ENCODE assay signal across 13 cellular contexts in the genomic region with DNA sequence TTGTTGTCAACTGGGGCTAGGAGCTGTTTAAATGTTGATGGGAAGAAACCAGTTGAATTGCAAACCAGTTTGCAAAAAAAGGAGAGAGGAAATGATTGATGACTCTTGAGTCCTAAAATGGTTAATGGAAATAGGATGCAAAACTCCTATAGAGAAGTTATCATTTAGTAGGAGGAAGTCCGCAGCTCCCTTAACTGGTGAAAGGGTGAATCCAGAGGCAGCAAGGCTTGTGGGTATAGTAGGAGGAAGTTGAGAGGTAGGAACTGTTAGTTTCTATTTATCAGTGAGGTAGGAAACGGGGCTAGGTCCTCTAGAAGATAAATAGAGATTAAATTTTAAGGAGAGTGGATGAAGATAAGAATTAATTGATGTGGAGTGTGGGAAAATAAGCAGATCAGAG. TPM values are rescaled to one million over a fixed set of nuclear protein-coding genes. Genes with fewer than 3 reads are reported as not detected.
A peak's percentile ranks its signal among the peaks of the same experiment; 100 is the strongest.
DNase-seq lines count a peak whose midpoint lies in the region; ATAC-seq and TF ChIP-seq lines count a peak whose summit lies in the region.
"Had no signal": no experiment of that assay in that cellular context is flagged by ENCODE, and none has a peak within 500 bp of the region (broad histone marks: within the 10 kb centered on the region; RNA-seq: fewer than 3 reads in every experiment).

No MANE protein-coding gene starts in this region.

- POLR2A ChIA-PET in activated CD4-positive, alpha-beta T cell treated with anti-CD3 and anti-CD28 coated beads for 36 hours (lab: Charles Lee): no interaction called here

- H3K27ac Mint-ChIP-seq in activated CD4-positive, alpha-beta T cell treated with anti-CD3 and anti-CD28 coated beads for 36 hours: peak overlapping the region; percentile 52
- peak overlapping the region; percentile 2 for H3K27ac Mint-ChIP-seq in activated naive CD8-positive, alpha-beta T cell treated with anti-CD3 and anti-CD28 coated beads, Interleukin-2, amount 50 U/mL, for 24 hours
- no peak overlapping the region for H3K27ac Mint-ChIP-seq in osteocyte (ENCODE audit: unreplicated experiment)

- TF ChIP-seq CTCF in osteocyte (IDR thresholded peaks at IDR 0.05): no peak

- no peak for ATAC-seq in activated CD4-positive, alpha-beta T cell treated with anti-CD3 and anti-CD28 coated beads for 36 hours
- ATAC-seq in activated naive CD8-positive, alpha-beta T cell treated with anti-CD3 and anti-CD28 coated beads, Interleukin-2, amount 50 U/mL, for 24 hours: no peak
- ATAC-seq in HG02970 (IDR thresholded peaks at IDR 0.05; ENCODE audit: low FRiP score, unreplicated experiment): no peak

- no peak overlapping the region for H3K4me3 Mint-ChIP-seq in activated CD4-positive, alpha-beta T cell treated with anti-CD3 and anti-CD28 coated beads for 36 hours
- H3K4me3 Mint-ChIP-seq in activated naive CD8-positive, alpha-beta T cell treated with anti-CD3 and anti-CD28 coated beads, Interleukin-2, amount 50 U/mL, for 24 hours: no peak overlapping the region
- H3K4me3 Mint-ChIP-seq in osteocyte (ENCODE audit: unreplicated experiment): no peak overlapping the region

- intact Hi-C loops in activated CD4-positive, alpha-beta T cell treated with anti-CD3 and anti-CD28 coated beads for 36 hours (cut with DNase I, micrococcal nuclease): no loop called here

- peaks cover 70% of the 10 kb centered on the region for H3K4me1 Mint-ChIP-seq in activated CD4-positive, alpha-beta T cell treated with anti-CD3 and anti-CD28 coated beads for 36 hours
- peaks cover 69% of the 10 kb centered on the region for H3K4me1 Mint-ChIP-seq in activated naive CD8-positive, alpha-beta T cell treated with anti-CD3 and anti-CD28 coated beads, Interleukin-2, amount 50 U/mL, for 24 hours
- H3K4me1 Mint-ChIP-seq in osteocyte (ENCODE audit: unreplicated experiment): peaks cover 38% of the 10 kb centered on the region

- no peaks in the 10 kb centered on the region for H3K27me3 Mint-ChIP-seq in activated CD4-positive, alpha-beta T cell treated with anti-CD3 and anti-CD28 coated beads for 36 hours
- H3K27me3 Mint-ChIP-seq in activated naive CD8-positive, alpha-beta T cell treated with anti-CD3 and anti-CD28 coated beads, Interleukin-2, amount 50 U/mL, for 24 hours: no peaks in the 10 kb centered on the region
- no peaks in the 10 kb centered on the region for H3K27me3 Mint-ChIP-seq in osteocyte (ENCODE audit: unreplicated experiment)

- no peaks in the 10 kb centered on the region for H3K9me3 Mint-ChIP-seq in activated CD4-positive, alpha-beta T cell treated with anti-CD3 and anti-CD28 coated beads for 36 hours (ENCODE audit: low read depth)
- H3K9me3 Mint-ChIP-seq in activated naive CD8-positive, alpha-beta T cell treated with anti-CD3 and anti-CD28 coated beads, Interleukin-2, amount 50 U/mL, for 24 hours: no peaks in the 10 kb centered on the region
- H3K9me3 Mint-ChIP-seq in osteocyte (ENCODE audit: unreplicated experiment): no peaks in the 10 kb centered on the region

- DNase-seq in activated CD4-positive, alpha-beta T cell treated with anti-CD3 and anti-CD28 coated beads for 36 hours: no peak
- no peak for DNase-seq in activated CD4-positive, alpha-beta T cell treated with anti-CD3 and anti-CD28 coated beads for 1 hour
- DNase-seq in NOMO-1 (lab: John Stamatoyannopoulos, UW; ENCODE audit: unreplicated experiment in 2 of 2): peak; percentile 55 to 88
- no peak for DNase-seq in activated naive CD8-positive, alpha-beta T cell treated with anti-CD3 and anti-CD28 coated beads, Interleukin-2, amount 50 U/mL, for 24 hours
- DNase-seq in pons (ENCODE audit: low spot score): peak; percentile 49
- no peak for DNase-seq in nucleus accumbens (lab: John Stamatoyannopoulos, UW)
- no peak for DNase-seq in osteocyte (ENCODE audit: extremely low spot score, unreplicated experiment)
- DNase-seq: activated CD8-positive, alpha-beta memory T cell treated with anti-CD3 and anti-CD28 coated beads, Interleukin-2, amount 50 U/mL, for 48 hours; DMS 273 treated with DMSO at 0.1 percent for 48 hours; effector CD4-positive, alpha-beta T cell; kidney glomerular epithelial cell; NCI-H345 had no signal

- peaks cover 29% of the 10 kb centered on the region for H3K36me3 Mint-ChIP-seq in activated CD4-positive, alpha-beta T cell treated with anti-CD3 and anti-CD28 coated beads for 36 hours (ENCODE audit: low read depth)
- peaks cover 32% of the 10 kb centered on the region for H3K36me3 Mint-ChIP-seq in activated naive CD8-positive, alpha-beta T cell treated with anti-CD3 and anti-CD28 coated beads, Interleukin-2, amount 50 U/mL, for 24 hours (ENCODE audit: low read depth)
- H3K36me3 Mint-ChIP-seq in osteocyte (ENCODE audit: unreplicated experiment): peaks cover 4% of the 10 kb centered on the region

- CTCF ChIA-PET in activated CD4-positive, alpha-beta T cell treated with anti-CD3 and anti-CD28 coated beads for 36 hours (lab: Charles Lee): interaction anchor here (0.6 to 0.8 kb wide), 2 partner anchors 10 to 284 kb away, joined by 3 read pairs; no protein-coding TSS in a partner anchor

RNA-seq across cellular contexts. Expression of a gene that starts 15.4 kb away (rescaled TPM):
- total RNA-seq in activated CD4-positive, alpha-beta T cell treated with anti-CD3 and anti-CD28 coated beads for 36 hours: 10 to 100 TPM; 50.8 to 66.5 TPM
- total RNA-seq in osteocyte: 55.9 and 62.3 TPM in 2 replicates

RNA-seq across cellular contexts. Expression of a gene that starts 53.9 kb away (rescaled TPM):
- 1 to 10 TPM; 2.5 to 4.2 TPM for total RNA-seq in activated CD4-positive, alpha-beta T cell treated with anti-CD3 and anti-CD28 coated beads for 36 hours
- 3.1 and 3.4 TPM in 2 replicates for total RNA-seq in osteocyte

Comparison
In these comparisons a context has a peak if more than half of its experiments do, and no peak if none do; other contexts are left out.
1. DNase-seq: peak in NOMO-1 (2 of 2) and pons (single experiment); none in activated CD4-positive, alpha-beta T cell treated with anti-CD3 and anti-CD28 coated beads for 36 hours (single experiment), activated CD4-positive, alpha-beta T cell treated with anti-CD3 and anti-CD28 coated beads for 1 hour (single experiment), activated naive CD8-positive, alpha-beta T cell treated with anti-CD3 and anti-CD28 coated beads, Interleukin-2, amount 50 U/mL, for 24 hours (single experiment), nucleus accumbens (0 of 56) and osteocyte (single experiment).